20 cellular contexts compared by ENCODE assay signal in genomic region chr2:28280576-28280975, GRCh38.
DNase-seq lines count a peak whose midpoint lies in the region; ATAC-seq and TF ChIP-seq lines count a peak whose summit lies in the region.
"Had no signal": no experiment of that assay in that cellular context is flagged by ENCODE, and none has a peak within 500 bp of the region (broad histone marks: within the 10 kb centered on the region; RNA-seq: fewer than 3 reads in every experiment).

No MANE protein-coding gene starts in this region.

- no peaks in the 10 kb centered on the region for H3K36me3 ChIP-seq in hepatocyte (replicated peaks; ENCODE audit: insufficient read depth, low read depth)
- H3K36me3 ChIP-seq in neural progenitor cell: no peaks in the 10 kb centered on the region
- no peaks in the 10 kb centered on the region for H3K36me3 ChIP-seq in GM23248 (ENCODE audit: low read depth)
- H3K36me3 ChIP-seq in A673 (ENCODE audit: insufficient read depth, low read length, poor library complexity, severe bottlenecking): no peaks in the 10 kb centered on the region
- H3K36me3 ChIP-seq: Peyer's patch had no signal

- no peak overlapping the region for H3K4me3 ChIP-seq in hepatocyte
- H3K4me3 ChIP-seq in neural progenitor cell: no peak overlapping the region
- H3K4me3 ChIP-seq in GM23248: no peak overlapping the region
- no peak overlapping the region for H3K4me3 ChIP-seq in A673 (ENCODE audit: low read depth, low read length, poor library complexity, severe bottlenecking)
- H3K4me3 ChIP-seq: Peyer's patch, SK-N-MC had no signal

- no peak overlapping the region for H3K4me3 Mint-ChIP-seq in neural progenitor cell
- H3K4me3 Mint-ChIP-seq: CD4-positive, alpha-beta memory T cell had no signal

- no peaks in the 10 kb centered on the region for H3K27me3 ChIP-seq in hepatocyte
- H3K27me3 ChIP-seq in neural progenitor cell: no peaks in the 10 kb centered on the region
- no peaks in the 10 kb centered on the region for H3K27me3 ChIP-seq in GM23248 (replicated peaks; ENCODE audit: insufficient read depth)
- H3K27me3 ChIP-seq in A673 (replicated peaks; ENCODE audit: insufficient read depth, low read depth, low read length, poor library complexity): no peaks in the 10 kb centered on the region
- H3K27me3 ChIP-seq: Peyer's patch had no signal

- H3K9me3 ChIP-seq in hepatocyte (ENCODE audit: low read depth): no peaks in the 10 kb centered on the region
- H3K9me3 ChIP-seq in neural progenitor cell (ENCODE audit: low read depth): no peaks in the 10 kb centered on the region
- no peaks in the 10 kb centered on the region for H3K9me3 ChIP-seq in GM23248 (ENCODE audit: low read depth)
- no peaks in the 10 kb centered on the region for H3K9me3 ChIP-seq in A673 (ENCODE audit: low read depth, low read length, poor library complexity, severe bottlenecking)
- H3K9me3 ChIP-seq: Peyer's patch had no signal

- H3K4me2 ChIP-seq in hepatocyte (no peak overlapping the region), neural progenitor cell (no peak overlapping the region), GM23248 (ENCODE audit: unreplicated experiment) (no peak overlapping the region)

- peak overlapping the region; percentile 20 for H3K27ac Mint-ChIP-seq in neural progenitor cell

- in situ Hi-C loops in GM23248 (cut with MboI): no loop called here

- H3K27ac ChIP-seq in hepatocyte: peak overlapping the region; percentile 49
- no peak overlapping the region for H3K27ac ChIP-seq in neural progenitor cell
- no peak overlapping the region for H3K27ac ChIP-seq in GM23248
- no peak overlapping the region for H3K27ac ChIP-seq in A673 (ENCODE audit: low read depth, low read length, poor library complexity, severe bottlenecking)
- H3K27ac ChIP-seq: 22Rv1, HL-60, Peyer's patch, SK-N-MC had no signal

- H3K9me3 Mint-ChIP-seq in neural progenitor cell: no peaks in the 10 kb centered on the region
- H3K9me3 Mint-ChIP-seq: CD4-positive, alpha-beta memory T cell had no signal

- WGBS in hepatocyte (ENCODE audit: low lambda C conversion rate, missing lambda C conversion rate): 80% methylated on average over 4 of the region's 4 CpGs
- WGBS in GM23248 (ENCODE audit: low coverage in 1 of 2, low lambda C conversion rate in 2 of 2, missing lambda C conversion rate in 2 of 2), 2 experiments: 77 to 82% methylated on average over 4 of the region's 4 CpGs

- no peak overlapping the region for H3K9ac ChIP-seq in neural progenitor cell
- no peak overlapping the region for H3K9ac ChIP-seq in GM23248

- peaks cover 13% of the 10 kb centered on the region for H3K4me1 ChIP-seq in hepatocyte (ENCODE audit: insufficient read depth)
- H3K4me1 ChIP-seq in neural progenitor cell: no peaks in the 10 kb centered on the region
- peaks cover 13% of the 10 kb centered on the region for H3K4me1 ChIP-seq in GM23248 (ENCODE audit: insufficient read depth)
- H3K4me1 ChIP-seq in A673 (ENCODE audit: insufficient read depth, low read length, poor library complexity, severe bottlenecking): peaks cover 13% of the 10 kb centered on the region

- H3K9me2 ChIP-seq in hepatocyte (replicated peaks; ENCODE audit: insufficient read depth): no peaks in the 10 kb centered on the region
- H3K9me2 ChIP-seq in GM23248 (ENCODE audit: insufficient read depth): no peaks in the 10 kb centered on the region

- DNase-seq in DMS53 (lab: John Stamatoyannopoulos, UW) (peak; percentile 16), DMS53 treated with DMSO at 0.1 percent for 48 hours (lab: John Stamatoyannopoulos, UW; ENCODE audit: unreplicated experiment) (no peak), hepatocyte (ENCODE audit: low spot score) (peak; percentile 19), neural progenitor cell (ENCODE audit: low spot score) (no peak), GM23248 (no peak), A673 (ENCODE audit: low spot score) (no peak)
- DNase-seq: CD4-positive, alpha-beta memory T cell; HCEC 1CT; NCI-H1105 treated with DMSO at 0.1 percent for 48 hours; NCI-H1694 treated with DMSO at 0.1 percent for 48 hours; NCI-H2107; NCI-H2227 treated with DMSO at 0.1 percent for 48 hours; NCI-H524 treated with DMSO at 0.1 percent for 48 hours; Peyer's patch; Right ventricle myocardium superior had no signal

- POLR2A ChIA-PET in A673 (lab: Charles Lee; ENCODE audit: low non-redundant PET): no interaction called here

- TF ChIP-seq CTCF in hepatocyte (IDR thresholded peaks at IDR 0.05; ENCODE audit: poor library complexity) (no peak), neural progenitor cell (IDR thresholded peaks at IDR 0.05) (no peak), A673 (conservative IDR thresholded peaks at IDR 0.05; ENCODE audit: low read depth, low read length) (no peak)

- H3F3A ChIP-seq in neural progenitor cell (ENCODE audit: low read depth) (no peaks in the 10 kb centered on the region), GM23248 (ENCODE audit: insufficient read depth) (peaks cover 17% of the 10 kb centered on the region)

- ATAC-seq in HG03469 (IDR thresholded peaks at IDR 0.05; ENCODE audit: unreplicated experiment) (no peak), GM18519 (IDR thresholded peaks at IDR 0.05; ENCODE audit: low FRiP score, unreplicated experiment) (no peak)

- intact Hi-C loops in A673 (cut with micrococcal nuclease; ENCODE audit: unreplicated experiment): no loop called here

- H4K20me1 ChIP-seq in hepatocyte (ENCODE audit: insufficient read depth, poor library complexity, severe bottlenecking) (no peaks in the 10 kb centered on the region), neural progenitor cell (ENCODE audit: low read depth) (no peaks in the 10 kb centered on the region), GM23248 (ENCODE audit: insufficient read depth) (no peaks in the 10 kb centered on the region)

- H3K36me3 Mint-ChIP-seq in neural progenitor cell: peaks cover 3% of the 10 kb centered on the region

- no TSS peak for BruUV-seq in A673 (replicated peaks; lab: Mats Ljungman, UMichigan)

- H3K79me2 ChIP-seq in hepatocyte (no peaks in the 10 kb centered on the region), neural progenitor cell (ENCODE audit: low read depth) (no peaks in the 10 kb centered on the region), GM23248 (ENCODE audit: insufficient read depth) (no peaks in the 10 kb centered on the region)

- CTCF ChIA-PET in A673 (lab: Charles Lee): no interaction called here

- H3K4me1 Mint-ChIP-seq in neural progenitor cell: peaks cover 15% of the 10 kb centered on the region

- peaks cover 6% of the 10 kb centered on the region for H3K27me3 Mint-ChIP-seq in neural progenitor cell (ENCODE audit: insufficient read depth, low read depth)
- H3K27me3 Mint-ChIP-seq: CD4-positive, alpha-beta memory T cell had no signal

- H2AFZ ChIP-seq in hepatocyte: no peak overlapping the region
- H2AFZ ChIP-seq in neural progenitor cell (replicated peaks): no peak overlapping the region
- H2AFZ ChIP-seq in GM23248: no peak overlapping the region

Comparison
In these comparisons a context has a peak if more than half of its experiments do, and no peak if none do; other contexts are left out.
1. DNase-seq: peak in DMS53 (single experiment) and hepatocyte (single experiment); none in DMS53 treated with DMSO at 0.1 percent for 48 hours (single experiment), neural progenitor cell (single experiment), GM23248 (single experiment) and A673 (single experiment).